8 cellular contexts compared by ENCODE assay signal in the genomic region with DNA sequence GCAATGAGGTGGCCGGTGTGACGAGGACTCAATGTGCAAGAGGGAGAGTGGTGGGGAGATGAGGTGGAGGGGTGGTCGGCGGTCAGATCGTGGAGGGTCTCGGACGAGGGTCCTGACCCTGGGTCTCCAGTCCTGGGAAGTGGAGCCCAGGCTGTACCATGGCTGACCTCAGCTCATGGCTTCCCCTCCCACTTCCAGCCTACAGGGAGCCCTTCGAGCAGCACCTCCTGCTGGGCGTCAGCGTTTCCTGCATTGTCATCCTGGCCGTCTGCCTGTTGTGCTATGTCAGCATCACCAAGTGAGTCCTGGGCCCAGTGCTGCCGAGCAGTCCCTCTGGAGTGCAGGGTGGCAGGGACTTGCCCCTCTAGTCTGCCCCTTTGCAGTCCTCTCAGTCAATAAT. TPM values are rescaled to one million over a fixed set of nuclear protein-coding genes. Genes with fewer than 3 reads are reported as not detected.
DNase-seq lines count a peak whose midpoint lies in the region; ATAC-seq, FAIRE-seq and TF ChIP-seq lines count a peak whose summit lies in the region.

No MANE protein-coding gene starts in this region.

- POLR2A ChIA-PET in HepG2 (lab: Yijun Ruan, JAX), result no interaction called here

- DNase-seq in GM10266 (ENCODE audit: extremely low spot score), result no peak
- no peak for DNase-seq in ascending aorta (ENCODE audit: low spot score in 2 of 2)
- peak; percentile 51 for DNase-seq in HepG2 (ENCODE audit: low spot score)
- no peak for DNase-seq in SW480 (ENCODE audit: low spot score)
- DNase-seq in BE2C, result no peak

- H3K79me2 ChIP-seq in OCI-LY3 (ENCODE audit: low read length) (no peaks in the 10 kb centered on the region), HepG2 (ENCODE audit: insufficient read depth, low read length) (no peaks in the 10 kb centered on the region)

- no peaks in the 10 kb centered on the region for H3K4me1 ChIP-seq in OCI-LY3 (ENCODE audit: low read length)
- no peaks in the 10 kb centered on the region for H3K4me1 ChIP-seq in ascending aorta
- no peaks in the 10 kb centered on the region for H3K4me1 ChIP-seq in HepG2 (ENCODE audit: insufficient read depth, low read length)
- no peaks in the 10 kb centered on the region for H3K4me1 ChIP-seq in BE2C

- intact Hi-C loops in ascending aorta (cut with DNase I), result no loop called here
- intact Hi-C loops in HepG2 (cut with micrococcal nuclease; ENCODE audit: unreplicated experiment), result no loop called here

- no peak for FAIRE-seq in HepG2 (lab: Jason Lieb, UNC)

- peak; percentile 85 for ATAC-seq in HepG2
- ATAC-seq in GM21529 (IDR thresholded peaks at IDR 0.05; ENCODE audit: unreplicated experiment), result no peak
- no peak for ATAC-seq in GM19351 (IDR thresholded peaks at IDR 0.05; ENCODE audit: unreplicated experiment)

- H3K9me3 ChIP-seq in OCI-LY3 (ENCODE audit: insufficient read depth, low read length), result no peaks in the 10 kb centered on the region; the same call in 1 of the 2 replicates
- H3K9me3 ChIP-seq in ascending aorta, result no peaks in the 10 kb centered on the region
- H3K9me3 ChIP-seq in HepG2 (ENCODE audit: low read length), result no peaks in the 10 kb centered on the region
- no peaks in the 10 kb centered on the region; the same call in 1 of the 2 replicates for H3K9me3 ChIP-seq in BE2C

- no TSS peak for BruUV-seq in HepG2 (replicated peaks; lab: Mats Ljungman, UMichigan)

- TF ChIP-seq EP300 in HepG2 (IDR thresholded peaks at IDR 0.05; ENCODE audit: low read depth in 2 of 2, low read length in 2 of 2) (no peak), HepG2 (CRISPR knock-in tag; IDR thresholded peaks at IDR 0.05; ENCODE audit: borderline replicate concordance) (no peak)

- H3K27me3 ChIP-seq in OCI-LY3 (ENCODE audit: low read depth, low read length) (no peaks in the 10 kb centered on the region), ascending aorta (no peaks in the 10 kb centered on the region), HepG2 (ENCODE audit: control insufficient read depth in 1 of 2, insufficient read depth in 2 of 2, low read length in 2 of 2) (no peaks in the 10 kb centered on the region), BE2C (no peaks in the 10 kb centered on the region)

- TF ChIP-seq RAD21 in HepG2 (CRISPR knock-in tag; IDR thresholded peaks at IDR 0.05), result peak; percentile 75

- no peak for TF ChIP-seq POLR2A in HepG2 (IDR thresholded peaks at IDR 0.05; ENCODE audit: insufficient read depth in 1 of 2, low read depth in 2 of 2, low read length in 2 of 2)

- in situ Hi-C loops in HepG2 (cut with HindIII; ENCODE audit: extremely low pct_ligation_motif_present, low pct_unique_long_range_greater_than_20kb), result no loop called here

- 96% methylated on average over 11 of the region's 12 CpGs for WGBS in HepG2 (ENCODE audit: low lambda C conversion rate)

- H2AFZ ChIP-seq in OCI-LY3 (ENCODE audit: low read depth, low read length), result no peak overlapping the region
- no peak overlapping the region for H2AFZ ChIP-seq in HepG2 (ENCODE audit: low read length)

- H3K4me3 ChIP-seq in OCI-LY3 (ENCODE audit: low read length), result no peak overlapping the region
- no peak overlapping the region for H3K4me3 ChIP-seq in ascending aorta
- no peak overlapping the region for H3K4me3 ChIP-seq in HepG2 (replicated peaks in 1 of 3; ENCODE audit: insufficient read depth in 1 of 3, low read depth in 2 of 3, low read length in 3 of 3)
- no peak overlapping the region for H3K4me3 ChIP-seq in BE2C (ENCODE audit: low read depth, low read length)

- H4K20me1 ChIP-seq in OCI-LY3 (ENCODE audit: insufficient read depth, low read length) (no peaks in the 10 kb centered on the region), HepG2 (ENCODE audit: insufficient read depth, low read length) (no peaks in the 10 kb centered on the region)

- H3K36me3 ChIP-seq in OCI-LY3 (replicated peaks; ENCODE audit: low read depth, low read length), result peaks cover 45% of the 10 kb centered on the region
- H3K36me3 ChIP-seq in ascending aorta, result peaks cover 63 to 80% of the 10 kb centered on the region in 2 donors
- H3K36me3 ChIP-seq in HepG2 (replicated peaks in 1 of 2; ENCODE audit: control insufficient read depth in 1 of 2, insufficient read depth in 2 of 2, low read length in 2 of 2), result peaks cover 38 to 65% of the 10 kb centered on the region in 2 experiments
- H3K36me3 ChIP-seq in BE2C, result no peaks in the 10 kb centered on the region

- TF ChIP-seq CTCF in GM10266 (IDR thresholded peaks at IDR 0.05; ENCODE audit: control insufficient read depth, insufficient read depth, low read depth, missing control alignments), result peak; percentile 31
- peak; percentile 32 for TF ChIP-seq CTCF in OCI-LY3 (IDR thresholded peaks at IDR 0.05; ENCODE audit: low read depth, low read length)
- peak; percentile 18 to 33 (median 30) for TF ChIP-seq CTCF in ascending aorta (IDR thresholded peaks at IDR 0.05)
- TF ChIP-seq CTCF in HepG2 (CRISPR knock-in tag; IDR thresholded peaks at IDR 0.05), result peak; percentile 69
- no peak for TF ChIP-seq CTCF in BE2C (IDR thresholded peaks at IDR 0.05; ENCODE audit: low read depth, low read length)

- H3K27ac ChIP-seq in OCI-LY3 (ENCODE audit: low read length), result no peak overlapping the region
- H3K27ac ChIP-seq in ascending aorta, result no peak overlapping the region
- no peak overlapping the region for H3K27ac ChIP-seq in HepG2 (ENCODE audit: extremely low read length, insufficient read depth, low read length)

- CTCF ChIA-PET in HepG2 (lab: Yijun Ruan, JAX; ENCODE audit: low intra/inter-chr PET ratio, low total read pairs), result interaction anchor here (1.6 kb wide), 1 partner anchor 121 kb away, joined by 4 read pairs; no protein-coding TSS in a partner anchor

- H3K4me2 ChIP-seq in OCI-LY3 (ENCODE audit: low read length), result no peak overlapping the region
- H3K4me2 ChIP-seq in HepG2 (ENCODE audit: low read depth, low read length), result no peak overlapping the region

- H3K9ac ChIP-seq in OCI-LY3 (ENCODE audit: low read length) (no peak overlapping the region), HepG2 (ENCODE audit: insufficient read depth, low read depth, low read length) (no peak overlapping the region)

RNA-seq across cellular contexts. Expression of gene IL4R, which starts 41.8 kb away (rescaled TPM):
- total RNA-seq in ascending aorta (88.7 TPM), HepG2 (2016; rRNA removed; fragmentation: Illumina TruSeq; extraction: Trizol) (7.6 and 15.9 TPM in 2 replicates)
- 8.0 and 9.2 TPM in 2 replicates for total RNA-seq in HepG2 (2016; cell fraction: cytosol; rRNA removed; fragmentation: Illumina TruSeq; extraction: Trizol; ENCODE audit: low read depth)
- total RNA-seq in HepG2 (2016; cell fraction: insoluble cytoplasmic fraction; rRNA removed; fragmentation: Illumina TruSeq; extraction: Trizol), result 6.9 and 15.8 TPM in 2 replicates
- total RNA-seq in HepG2 (2016; cell fraction: membrane; rRNA removed; fragmentation: Illumina TruSeq; extraction: Trizol), result 9.4 and 9.6 TPM in 2 replicates
- total RNA-seq in HepG2 (2016; cell fraction: nucleus; rRNA removed; fragmentation: Illumina TruSeq; extraction: Trizol), result 16.4 and 21.4 TPM in 2 replicates
- polyA plus RNA-seq in HepG2 (2011; rRNA removed), result 49.6 and 60.7 TPM in 2 replicates
- polyA plus RNA-seq in HepG2 (2011; cell fraction: cytosol; rRNA removed), result 30.7 and 32.4 TPM in 2 replicates
- 61.1 and 65.1 TPM in 2 replicates for polyA plus RNA-seq in HepG2 (2011; cell fraction: nucleus; rRNA removed)
- polyA plus RNA-seq in HepG2 (2012), result 13.9 and 22.1 TPM in 2 replicates
- polyA plus RNA-seq in HepG2 (2016; cell fraction: cytosol; fragmentation: Illumina TruSeq; extraction: Trizol; ENCODE audit: low read depth), result 1.4 and 1.8 TPM in 2 replicates
- polyA plus RNA-seq in HepG2 (2016; cell fraction: insoluble cytoplasmic fraction; fragmentation: Illumina TruSeq; extraction: Trizol; ENCODE audit: low read depth), result 6.0 and 8.1 TPM in 2 replicates
- 3.4 and 3.5 TPM in 2 replicates for polyA plus RNA-seq in HepG2 (2016; cell fraction: membrane; fragmentation: Illumina TruSeq; extraction: Trizol; ENCODE audit: low read depth)
- 38.0 and 39.0 TPM in 2 replicates for polyA plus RNA-seq in HepG2 (2016; cell fraction: nucleus; fragmentation: Illumina TruSeq; extraction: Trizol; ENCODE audit: insufficient read depth, low read depth)
- polyA minus RNA-seq in HepG2 (2011; rRNA and poly(A)+ RNA removed; ENCODE audit: low replicate concordance), result 54.4 and 98.2 TPM in 2 replicates
- polyA minus RNA-seq in HepG2 (2011; cell fraction: cytosol; rRNA and poly(A)+ RNA removed), result 19.2 and 23.0 TPM in 2 replicates
- polyA minus RNA-seq in HepG2 (2011; cell fraction: nucleus; rRNA and poly(A)+ RNA removed), result 30.3 and 37.8 TPM in 2 replicates
- polyA plus RNA-seq in BE2C (2012; ENCODE audit: insufficient read depth, insufficient read length, low read depth), result 0.28 TPM

RNA-seq across cellular contexts. Expression of gene IL21R, which starts 46.4 kb away (rescaled TPM):
- total RNA-seq in ascending aorta, result 0.21 TPM
- total RNA-seq in HepG2 (2016; rRNA removed; fragmentation: Illumina TruSeq; extraction: Trizol), result 0.17 and 0.64 TPM in 2 replicates
- not detected in 2 replicates for total RNA-seq in HepG2 (2016; cell fraction: cytosol; rRNA removed; fragmentation: Illumina TruSeq; extraction: Trizol; ENCODE audit: low read depth)
- total RNA-seq in HepG2 (2016; cell fraction: insoluble cytoplasmic fraction; rRNA removed; fragmentation: Illumina TruSeq; extraction: Trizol), result 0.22 and 0.43 TPM in 2 replicates
- 0.22 and 0.45 TPM in 2 replicates for total RNA-seq in HepG2 (2016; cell fraction: membrane; rRNA removed; fragmentation: Illumina TruSeq; extraction: Trizol)
- 0.28 and 0.40 TPM in 2 replicates for total RNA-seq in HepG2 (2016; cell fraction: nucleus; rRNA removed; fragmentation: Illumina TruSeq; extraction: Trizol)
- polyA plus RNA-seq in HepG2 (2011; rRNA removed), result 0.49 and 1.6 TPM in 2 replicates
- polyA plus RNA-seq in HepG2 (2011; cell fraction: cytosol; rRNA removed), result 0.62 and 1.4 TPM in 2 replicates
- polyA plus RNA-seq in HepG2 (2011; cell fraction: nucleus; rRNA removed), result 0.34 and 1.6 TPM in 2 replicates
- 1.1 and 2.8 TPM in 2 replicates for polyA plus RNA-seq in HepG2 (2012)
- polyA plus RNA-seq in HepG2 (2016; cell fraction: cytosol; fragmentation: Illumina TruSeq; extraction: Trizol; ENCODE audit: low read depth), result 0.07 and 0.09 TPM in 2 replicates
- 0.14 and 0.21 TPM in 2 replicates for polyA plus RNA-seq in HepG2 (2016; cell fraction: insoluble cytoplasmic fraction; fragmentation: Illumina TruSeq; extraction: Trizol; ENCODE audit: low read depth)
- polyA plus RNA-seq in HepG2 (2016; cell fraction: membrane; fragmentation: Illumina TruSeq; extraction: Trizol; ENCODE audit: low read depth), result 0.06 and 0.12 TPM in 2 replicates
- 0.35 and 0.56 TPM in 2 replicates for polyA plus RNA-seq in HepG2 (2016; cell fraction: nucleus; fragmentation: Illumina TruSeq; extraction: Trizol; ENCODE audit: insufficient read depth, low read depth)
- polyA minus RNA-seq in HepG2 (2011; rRNA and poly(A)+ RNA removed; ENCODE audit: low replicate concordance), result 0.56 and 3.1 TPM in 2 replicates
- polyA minus RNA-seq in HepG2 (2011; cell fraction: cytosol; rRNA and poly(A)+ RNA removed), result 0.88 and 1.1 TPM in 2 replicates
- polyA minus RNA-seq in HepG2 (2011; cell fraction: nucleus; rRNA and poly(A)+ RNA removed), result 0.26 and 0.87 TPM in 2 replicates
- not detected for polyA plus RNA-seq in BE2C (2012; ENCODE audit: insufficient read depth, insufficient read length, low read depth)
